In genomic region chr21:36564647-36565046, GRCh38 we compare ENCODE assay signal across 7 cellular contexts.
"Had no signal": no experiment of that assay in that cellular context is flagged by ENCODE, and none has a peak within 500 bp of the region (broad histone marks: within the 10 kb centered on the region; RNA-seq: fewer than 3 reads in every experiment).

No MANE protein-coding gene starts in this region.

- H3K4me3 ChIP-seq: GM23338 had no signal

- DNase-seq: H9, HCEC 1CT, HFFc6 had no signal

- H3K4me3 Mint-ChIP-seq: GM23338, H9, HFFc6, IgD-negative memory B cell had no signal

- ATAC-seq: GM23338, HepG2 had no signal

- H3K27ac ChIP-seq: HL-60 had no signal

- H3K27ac Mint-ChIP-seq: GM23338, H9, HFFc6, IgD-negative memory B cell had no signal

- H3K4me1 Mint-ChIP-seq: GM23338, H9, IgD-negative memory B cell had no signal

- H3K36me3 Mint-ChIP-seq: IgD-negative memory B cell had no signal
